In the genomic region with DNA sequence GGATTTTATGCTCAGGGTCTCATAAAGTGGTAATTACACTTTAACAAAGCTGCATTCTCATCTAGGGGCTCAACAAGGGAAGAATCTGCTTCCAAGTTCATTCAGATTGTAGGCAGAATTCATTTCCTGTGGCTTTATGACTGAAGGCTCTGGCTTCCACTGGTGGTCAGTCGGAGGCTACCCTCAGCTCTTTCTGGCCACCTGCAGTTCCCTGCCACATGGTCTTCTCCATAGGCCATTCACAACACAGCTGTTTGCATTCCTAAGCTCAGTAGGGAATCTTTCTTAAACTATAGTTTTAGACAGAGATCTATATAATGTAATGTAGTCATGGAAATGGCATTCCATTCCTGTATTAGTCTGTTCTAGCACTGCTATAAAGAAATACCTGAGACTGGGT, we compare ENCODE assay signal across 22 cellular contexts.
"Had no signal": no experiment of that assay in that cellular context is flagged by ENCODE, and none has a peak within 500 bp of the region (broad histone marks: within the 10 kb centered on the region; RNA-seq: fewer than 3 reads in every experiment).

No MANE protein-coding gene starts in this region.

- DNase-seq: colonic mucosa; dermis blood vessel endothelial cell; effector CD4-positive, alpha-beta T cell; foreskin melanocyte; head of caudate nucleus; hippocampal formation; left lung; lower lobe of right lung; midbrain; ovary; right cardiac atrium; small intestine; stimulated activated CD4-positive, alpha-beta T cell treated with anti-CD3 and anti-CD28 coated beads, Interleukin-2, amount 100 ng/mL, for 48 hours; stimulated activated naive CD8-positive, alpha-beta T cell treated with anti-CD3 and anti-CD28 coated beads, Interleukin-15, Interleukin-2, amounts not matched to agents 100 U/mL and 50 U/mL, for 24 hours; thyroid gland; upper lobe of left lung; uterus had no signal

- H3K36me3 Mint-ChIP-seq: memory B cell had no signal

- H3K27me3 Mint-ChIP-seq: memory B cell; natural killer cell treated with Interleukin-12 subunit alpha and Interleukin-12 subunit beta and Interleukin-15 and Interleukin-18, amount 100 ng/mL, for 72 hours; progenitor cell of endocrine pancreas had no signal

- H3K27me3 ChIP-seq: colonic mucosa, left lung, neutrophil, ovary, suprapubic skin, thyroid gland, upper lobe of left lung, uterus had no signal

- H3K36me3 ChIP-seq: colonic mucosa, left lung, lower lobe of right lung, neutrophil, ovary, suprapubic skin, thyroid gland, upper lobe of left lung, uterus had no signal

- H3K27ac ChIP-seq: colonic mucosa, left lung, lower lobe of right lung, neutrophil, ovary, suprapubic skin, thyroid gland, upper lobe of left lung, uterus had no signal

- H3K4me1 Mint-ChIP-seq: memory B cell had no signal

- H3K4me3 Mint-ChIP-seq: memory B cell; natural killer cell treated with Interleukin-12 subunit alpha and Interleukin-12 subunit beta and Interleukin-15 and Interleukin-18, amount 100 ng/mL, for 72 hours had no signal

- H3K4me3 ChIP-seq: colonic mucosa, left lung, lower lobe of right lung, ovary, suprapubic skin, thyroid gland, upper lobe of left lung, uterus had no signal

- H3K27ac Mint-ChIP-seq: memory B cell; natural killer cell treated with Interleukin-12 subunit alpha and Interleukin-12 subunit beta and Interleukin-15 and Interleukin-18, amount 100 ng/mL, for 72 hours; progenitor cell of endocrine pancreas had no signal

- ATAC-seq: left lung; lower lobe of right lung; natural killer cell treated with Interleukin-12 subunit alpha and Interleukin-12 subunit beta and Interleukin-15 and Interleukin-18, amount 100 ng/mL, for 72 hours; right cardiac atrium; stimulated activated naive CD8-positive, alpha-beta T cell treated with anti-CD3 and anti-CD28 coated beads, Interleukin-15, Interleukin-2, amounts not matched to agents 100 U/mL and 50 U/mL, for 24 hours had no signal
